In the genomic region with DNA sequence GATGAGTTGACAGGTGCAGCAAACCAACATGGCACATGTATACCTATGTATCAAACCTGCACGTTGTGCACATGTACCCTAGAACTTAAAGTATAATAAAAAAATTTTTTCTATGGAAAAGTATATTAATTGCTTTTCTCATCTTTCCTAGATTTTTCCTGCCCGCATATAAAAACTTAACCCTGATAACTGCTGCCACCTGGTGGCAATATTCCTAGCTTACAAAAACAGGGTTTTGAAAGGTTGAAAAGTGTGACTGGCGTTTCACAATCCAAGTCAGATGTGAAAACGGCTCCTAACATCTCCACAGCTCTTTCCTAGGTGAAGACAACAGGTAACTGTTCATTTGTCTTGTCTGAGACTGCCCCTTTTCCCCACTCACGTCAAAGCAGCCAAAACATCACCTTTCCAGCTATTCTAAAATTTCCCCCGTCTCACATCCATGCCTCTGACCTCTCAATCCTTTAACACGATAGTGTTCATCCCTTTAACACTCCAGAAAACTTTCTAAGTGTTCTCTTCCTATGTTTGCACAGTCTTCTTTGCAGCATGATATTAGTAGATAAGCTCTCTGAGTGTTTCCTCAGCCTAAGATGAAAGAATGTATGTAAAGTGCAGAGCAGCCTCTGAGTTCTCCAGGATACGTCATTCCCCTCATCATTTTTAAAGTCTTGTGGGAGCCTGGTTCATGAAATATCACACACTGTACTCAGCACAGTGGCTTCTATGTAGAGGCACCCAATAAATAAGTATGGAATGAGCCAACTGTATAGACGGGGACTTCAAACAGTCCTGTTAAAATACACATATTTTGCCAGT, we compare ENCODE assay signal across 1 cellular context.
TF ChIP-seq lines count a peak whose summit lies in the region.

No MANE protein-coding gene starts in this region.

TF ChIP-seq in K562, 482 proteins besides CTCF, POLR2A, EP300 and RAD21 (continued from another document):
- TF ChIP-seq, protein P1, sequence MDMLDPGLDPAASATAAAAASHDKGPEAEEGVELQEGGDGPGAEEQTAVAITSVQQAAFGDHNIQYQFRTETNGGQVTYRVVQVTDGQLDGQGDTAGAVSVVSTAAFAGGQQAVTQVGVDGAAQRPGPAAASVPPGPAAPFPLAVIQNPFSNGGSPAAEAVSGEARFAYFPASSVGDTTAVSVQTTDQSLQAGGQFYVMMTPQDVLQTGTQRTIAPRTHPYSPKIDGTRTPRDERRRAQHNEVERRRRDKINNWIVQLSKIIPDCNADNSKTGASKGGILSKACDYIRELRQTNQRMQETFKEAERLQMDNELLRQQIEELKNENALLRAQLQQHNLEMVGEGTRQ (CRISPR knock-in tag; IDR thresholded peaks at IDR 0.05) = no peak
- TF ChIP-seq, protein P2, sequence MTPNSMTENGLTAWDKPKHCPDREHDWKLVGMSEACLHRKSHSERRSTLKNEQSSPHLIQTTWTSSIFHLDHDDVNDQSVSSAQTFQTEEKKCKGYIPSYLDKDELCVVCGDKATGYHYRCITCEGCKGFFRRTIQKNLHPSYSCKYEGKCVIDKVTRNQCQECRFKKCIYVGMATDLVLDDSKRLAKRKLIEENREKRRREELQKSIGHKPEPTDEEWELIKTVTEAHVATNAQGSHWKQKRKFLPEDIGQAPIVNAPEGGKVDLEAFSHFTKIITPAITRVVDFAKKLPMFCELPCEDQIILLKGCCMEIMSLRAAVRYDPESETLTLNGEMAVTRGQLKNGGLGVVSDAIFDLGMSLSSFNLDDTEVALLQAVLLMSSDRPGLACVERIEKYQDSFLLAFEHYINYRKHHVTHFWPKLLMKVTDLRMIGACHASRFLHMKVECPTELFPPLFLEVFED (CRISPR knock-in tag; conservative IDR thresholded peaks at IDR 0.05) = 0 out of 2 replicates have a peak, but pooled peaks have one; percentile 29
- peak; percentile 50; the same call in 1 of the 2 replicates for TF ChIP-seq CC2D1A (IDR thresholded peaks at IDR 0.05)
- no peak for TF ChIP-seq CREM (IDR thresholded peaks at IDR 0.05; ENCODE audit: low read depth)
- TF ChIP-seq, protein P3, sequence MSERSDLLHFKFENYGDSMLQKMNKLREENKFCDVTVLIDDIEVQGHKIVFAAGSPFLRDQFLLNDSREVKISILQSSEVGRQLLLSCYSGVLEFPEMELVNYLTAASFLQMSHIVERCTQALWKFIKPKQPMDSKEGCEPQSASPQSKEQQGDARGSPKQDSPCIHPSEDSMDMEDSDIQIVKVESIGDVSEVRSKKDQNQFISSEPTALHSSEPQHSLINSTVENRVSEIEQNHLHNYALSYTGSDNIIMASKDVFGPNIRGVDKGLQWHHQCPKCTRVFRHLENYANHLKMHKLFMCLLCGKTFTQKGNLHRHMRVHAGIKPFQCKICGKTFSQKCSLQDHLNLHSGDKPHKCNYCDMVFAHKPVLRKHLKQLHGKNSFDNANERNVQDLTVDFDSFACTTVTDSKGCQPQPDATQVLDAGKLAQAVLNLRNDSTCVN (CRISPR knock-in tag; IDR thresholded peaks at IDR 0.05) = 0 out of 2 replicates have a peak, but pooled peaks have one; percentile 64
- TF ChIP-seq NFXL1 (CRISPR knock-in tag; IDR thresholded peaks at IDR 0.05) = no peak
- TF ChIP-seq, protein P4, sequence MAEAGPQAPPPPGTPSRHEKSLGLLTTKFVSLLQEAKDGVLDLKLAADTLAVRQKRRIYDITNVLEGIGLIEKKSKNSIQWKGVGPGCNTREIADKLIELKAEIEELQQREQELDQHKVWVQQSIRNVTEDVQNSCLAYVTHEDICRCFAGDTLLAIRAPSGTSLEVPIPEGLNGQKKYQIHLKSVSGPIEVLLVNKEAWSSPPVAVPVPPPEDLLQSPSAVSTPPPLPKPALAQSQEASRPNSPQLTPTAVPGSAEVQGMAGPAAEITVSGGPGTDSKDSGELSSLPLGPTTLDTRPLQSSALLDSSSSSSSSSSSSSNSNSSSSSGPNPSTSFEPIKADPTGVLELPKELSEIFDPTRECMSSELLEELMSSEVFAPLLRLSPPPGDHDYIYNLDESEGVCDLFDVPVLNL (CRISPR knock-in tag; IDR thresholded peaks at IDR 0.05; ENCODE audit: low read depth) = no peak
- no peak for TF ChIP-seq ZC3H11A (IDR thresholded peaks at IDR 0.05; ENCODE audit: low read depth, low read length)
- TF ChIP-seq, protein P5, sequence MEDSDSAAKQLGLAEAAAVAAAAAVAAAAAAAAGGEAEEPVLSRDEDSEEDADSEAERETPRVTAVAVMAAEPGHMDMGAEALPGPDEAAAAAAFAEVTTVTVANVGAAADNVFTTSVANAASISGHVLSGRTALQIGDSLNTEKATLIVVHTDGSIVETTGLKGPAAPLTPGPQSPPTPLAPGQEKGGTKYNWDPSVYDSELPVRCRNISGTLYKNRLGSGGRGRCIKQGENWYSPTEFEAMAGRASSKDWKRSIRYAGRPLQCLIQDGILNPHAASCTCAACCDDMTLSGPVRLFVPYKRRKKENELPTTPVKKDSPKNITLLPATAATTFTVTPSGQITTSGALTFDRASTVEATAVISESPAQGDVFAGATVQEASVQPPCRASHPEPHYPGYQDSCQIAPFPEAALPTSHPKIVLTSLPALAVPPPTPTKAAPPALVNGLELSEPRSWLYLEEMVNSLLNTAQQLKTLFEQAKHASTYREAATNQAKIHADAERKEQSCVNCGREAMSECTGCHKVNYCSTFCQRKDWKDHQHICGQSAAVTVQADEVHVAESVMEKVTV (CRISPR knock-in tag; IDR thresholded peaks at IDR 0.05) = peak; percentile 75
- TF ChIP-seq, protein P6, sequence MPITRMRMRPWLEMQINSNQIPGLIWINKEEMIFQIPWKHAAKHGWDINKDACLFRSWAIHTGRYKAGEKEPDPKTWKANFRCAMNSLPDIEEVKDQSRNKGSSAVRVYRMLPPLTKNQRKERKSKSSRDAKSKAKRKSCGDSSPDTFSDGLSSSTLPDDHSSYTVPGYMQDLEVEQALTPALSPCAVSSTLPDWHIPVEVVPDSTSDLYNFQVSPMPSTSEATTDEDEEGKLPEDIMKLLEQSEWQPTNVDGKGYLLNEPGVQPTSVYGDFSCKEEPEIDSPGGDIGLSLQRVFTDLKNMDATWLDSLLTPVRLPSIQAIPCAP (CRISPR knock-in tag; IDR thresholded peaks at IDR 0.05; ENCODE audit: borderline replicate concordance) = no peak
- no peak for TF ChIP-seq U2AF1 (optimal IDR thresholded peaks at IDR 0.05; ENCODE audit: low read depth, low read length)
- TF ChIP-seq HDAC3 (IDR thresholded peaks at IDR 0.05; ENCODE audit: borderline replicate concordance, partially characterized antibody) = no peak
- TF ChIP-seq CEBPG (CRISPR knock-in tag; IDR thresholded peaks at IDR 0.05) = no peak
- peak; percentile 48 to 81; a peak in 2 of 4 replicates for TF ChIP-seq CEBPG (tag; conservative IDR thresholded peaks at IDR 0.05 in 1 of 2, IDR thresholded peaks at IDR 0.05 in 1 of 2)
